13 cellular contexts compared by ENCODE assay signal in the genomic region with DNA sequence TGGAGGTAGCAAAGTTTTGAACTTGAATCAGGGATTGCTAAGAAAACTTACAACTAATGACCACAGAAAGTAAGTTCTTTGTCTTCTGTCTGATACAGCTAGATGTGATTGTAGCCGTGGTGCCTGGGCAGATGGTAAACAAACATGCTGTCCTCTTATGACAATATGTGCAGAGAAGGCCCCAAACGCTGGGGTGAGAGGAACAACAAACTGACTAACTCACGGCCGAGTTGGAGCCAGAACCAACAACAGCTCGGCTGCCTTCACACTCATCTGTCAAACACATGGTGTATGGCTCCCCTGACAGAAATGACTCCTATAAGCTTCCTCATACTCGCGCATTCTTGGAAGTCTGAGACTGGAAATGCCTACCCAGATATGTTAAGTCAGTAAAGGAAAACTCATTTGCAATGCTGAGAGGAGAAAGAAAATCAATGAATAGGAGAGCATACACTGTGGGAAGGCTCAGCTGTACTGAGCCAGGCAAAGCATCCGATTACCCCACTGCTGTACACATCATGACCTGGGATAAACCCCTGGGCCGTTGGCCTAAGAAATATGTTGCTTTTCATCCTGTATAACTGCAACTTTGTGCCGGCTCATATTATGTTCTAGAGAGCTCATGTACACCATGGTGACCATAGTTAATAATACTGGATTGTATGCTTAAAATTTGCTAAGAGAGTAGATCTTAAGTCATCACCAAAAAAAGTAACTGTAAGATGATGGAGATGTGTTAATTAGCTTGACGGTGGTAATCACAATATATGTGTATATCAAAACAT. TPM values are rescaled to one million over a fixed set of nuclear protein-coding genes. Genes with fewer than 3 reads are reported as not detected.
DNase-seq lines count a peak whose midpoint lies in the region; ATAC-seq and TF ChIP-seq lines count a peak whose summit lies in the region.
"Had no signal": no experiment of that assay in that cellular context is flagged by ENCODE, and none has a peak within 500 bp of the region (broad histone marks: within the 10 kb centered on the region; RNA-seq: fewer than 3 reads in every experiment).

No MANE protein-coding gene starts in this region.

- no peaks in the 10 kb centered on the region for H3K36me3 Mint-ChIP-seq in naive thymus-derived CD8-positive, alpha-beta T cell
- H3K36me3 Mint-ChIP-seq: naive B cell had no signal

- no peaks in the 10 kb centered on the region for H3K9me3 ChIP-seq in prostate gland

- intact Hi-C loops in prostate gland (cut with DNase I) (no loop called here), head of caudate nucleus (cut with DNase I) (no loop called here)

- POLR2A ChIA-PET in naive thymus-derived CD8-positive, alpha-beta T cell (lab: Charles Lee), result no interaction called here

- no peak for TF ChIP-seq POLR2A in prostate gland (IDR thresholded peaks at IDR 0.05)

- ATAC-seq in GM18909 (IDR thresholded peaks at IDR 0.05; ENCODE audit: poor library complexity, unreplicated experiment), result no peak
- ATAC-seq in naive thymus-derived CD8-positive, alpha-beta T cell, result no peak

- H3K27me3 Mint-ChIP-seq in naive thymus-derived CD8-positive, alpha-beta T cell, result peaks cover 6 to 21% (median 13%) of the 10 kb centered on the region in 5 donors

- no peaks in the 10 kb centered on the region for H3K27me3 ChIP-seq in prostate gland (replicated peaks; ENCODE audit: insufficient read depth)

- H3K4me1 Mint-ChIP-seq in naive thymus-derived CD8-positive, alpha-beta T cell, result peaks cover under 1 to 7% (median 2%) of the 10 kb centered on the region in 4 donors

- H3K4me3 Mint-ChIP-seq in naive thymus-derived CD8-positive, alpha-beta T cell, result no peak overlapping the region
- H3K4me3 Mint-ChIP-seq: activated naive CD4-positive, alpha-beta T cell treated with anti-CD3 and anti-CD28 coated beads for 36 hours had no signal

- H3K36me3 ChIP-seq in prostate gland, result no peaks in the 10 kb centered on the region

- TF ChIP-seq CTCF in WI38 (IDR thresholded peaks at IDR 0.05; ENCODE audit: low read depth, low read length) (no peak), fibroblast of pulmonary artery (IDR thresholded peaks at IDR 0.05; ENCODE audit: low read length, missing control alignments) (no peak), prostate gland (IDR thresholded peaks at IDR 0.05) (no peak)

- WGBS in prostate gland, result 59% methylated on average over 11 of the region's 11 CpGs

- peak overlapping the region in 1 of 2 donors; percentile 15 for H3K27ac ChIP-seq in prostate gland
- H3K27ac ChIP-seq: dorsolateral prefrontal cortex had no signal

- no peaks in the 10 kb centered on the region for H3K4me1 ChIP-seq in prostate gland (replicated peaks)

- no peaks in the 10 kb centered on the region for H3K9me3 Mint-ChIP-seq in naive thymus-derived CD8-positive, alpha-beta T cell
- H3K9me3 Mint-ChIP-seq: activated naive CD4-positive, alpha-beta T cell treated with anti-CD3 and anti-CD28 coated beads for 36 hours; naive B cell had no signal

- peak; percentile 87 for DNase-seq in EH (ENCODE audit: low read depth)
- DNase-seq in fibroblast of pulmonary artery (ENCODE audit: low read depth), result peak; percentile 79
- DNase-seq in prostate gland (ENCODE audit: low spot score), result peak; percentile 39
- no peak for DNase-seq in head of caudate nucleus
- DNase-seq in GM03348 (ENCODE audit: low spot score), result no peak
- no peak for DNase-seq in naive thymus-derived CD8-positive, alpha-beta T cell
- DNase-seq: activated naive CD4-positive, alpha-beta T cell treated with anti-CD3 and anti-CD28 coated beads for 36 hours; GOT3; naive B cell; NCI-H187 treated with DMSO at 0.1 percent for 48 hours had no signal

- no peak overlapping the region for H3K27ac Mint-ChIP-seq in naive thymus-derived CD8-positive, alpha-beta T cell
- H3K27ac Mint-ChIP-seq: activated naive CD4-positive, alpha-beta T cell treated with anti-CD3 and anti-CD28 coated beads for 36 hours; naive B cell had no signal

- H3K4me3 ChIP-seq in WI38 (ENCODE audit: low read depth, low read length), result peak overlapping the region; percentile 28
- no peak overlapping the region for H3K4me3 ChIP-seq in fibroblast of pulmonary artery (replicated peaks; ENCODE audit: low read depth, low read length)
- no peak overlapping the region for H3K4me3 ChIP-seq in prostate gland
- H3K4me3 ChIP-seq: dorsolateral prefrontal cortex had no signal

RNA-seq across cellular contexts. Expression of gene THBS1, which starts 5.7 kb away (rescaled TPM):
- 10 to 100 TPM; 50.1 to 95.7 TPM for total RNA-seq in prostate gland
- 1 to 10 TPM; 3.8 to 6.5 TPM for total RNA-seq in naive thymus-derived CD8-positive, alpha-beta T cell
- polyA plus RNA-seq in naive thymus-derived CD8-positive, alpha-beta T cell, result under 1 TPM in 2 of 3 donors, not detected in 1; 0.02 to 0.27 TPM

Comparison
In these comparisons a context has a peak if more than half of its experiments do, and no peak if none do; other contexts are left out.
1. DNase-seq: peak in EH (single experiment), fibroblast of pulmonary artery (single experiment) and prostate gland (single experiment); none in head of caudate nucleus (0 of 42), GM03348 (single experiment) and naive thymus-derived CD8-positive, alpha-beta T cell (0 of 10).
2. RNA of gene THBS1, which starts 5.7 kb away (total RNA-seq): 50.1 to 95.7 TPM in prostate gland; 3.8 to 6.5 TPM in naive thymus-derived CD8-positive, alpha-beta T cell; every median in the first group is over 4 times any median in the second.